2 cellular contexts compared by ENCODE assay signal in genomic region chr11:14529933-14530332, GRCh38.
TF ChIP-seq lines count a peak whose summit lies in the region.

No MANE protein-coding gene starts in this region.

TF ChIP-seq in SK-N-SH treated with all-trans-retinoic acid at 6 μM for 48 hours, 23 proteins besides CTCF, POLR2A, EP300 and RAD21 (continued from another document):
- TF ChIP-seq POU6F1 (CRISPR knock-in tag; IDR thresholded peaks at IDR 0.05; ENCODE audit: borderline replicate concordance, low read depth), result no peak
- no peak for TF ChIP-seq ISL1 (CRISPR knock-in tag; IDR thresholded peaks at IDR 0.05)
- no peak for TF ChIP-seq TSHZ2 (CRISPR knock-in tag; IDR thresholded peaks at IDR 0.05)
- TF ChIP-seq ZNF70 (CRISPR knock-in tag; IDR thresholded peaks at IDR 0.05), result no peak
- TF ChIP-seq RARB (CRISPR knock-in tag; IDR thresholded peaks at IDR 0.05), result no peak
- TF ChIP-seq CREB5 (CRISPR knock-in tag; IDR thresholded peaks at IDR 0.05; ENCODE audit: low read depth), result no peak
- no peak for TF ChIP-seq ZFP3 (CRISPR knock-in tag; IDR thresholded peaks at IDR 0.05)
- TF ChIP-seq PPARA (CRISPR knock-in tag; IDR thresholded peaks at IDR 0.05; ENCODE audit: borderline replicate concordance), result no peak
- no peak for TF ChIP-seq ZNF565 (CRISPR knock-in tag; conservative IDR thresholded peaks at IDR 0.05; ENCODE audit: low read depth)
- no peak for TF ChIP-seq CSRNP3 (CRISPR knock-in tag; IDR thresholded peaks at IDR 0.05)
- no peak for TF ChIP-seq CSDC2 (CRISPR knock-in tag; IDR thresholded peaks at IDR 0.05)
- no peak for TF ChIP-seq TOX (CRISPR knock-in tag; IDR thresholded peaks at IDR 0.05; ENCODE audit: borderline replicate concordance)
- TF ChIP-seq ZNF8 (CRISPR knock-in tag; IDR thresholded peaks at IDR 0.05), result no peak
- TF ChIP-seq BACH2 (CRISPR knock-in tag; IDR thresholded peaks at IDR 0.05; ENCODE audit: borderline replicate concordance), result no peak
- TF ChIP-seq ZFP30 (CRISPR knock-in tag; IDR thresholded peaks at IDR 0.05), result no peak
TF ChIP-seq in SK-N-SH treated with all-trans-retinoic acid at 6 μM for 48 hours: peak in this region for 0.

TF ChIP-seq in SK-N-SH, 30 proteins besides CTCF, POLR2A, EP300 and RAD21 (continued from another document):
- TF ChIP-seq REST (IDR thresholded peaks at IDR 0.05; ENCODE audit: low read depth, low read length), result no peak
- TF ChIP-seq MAX (IDR thresholded peaks at IDR 0.05; ENCODE audit: low read depth), result no peak
- no peak for TF ChIP-seq GABPA (IDR thresholded peaks at IDR 0.05; ENCODE audit: low read depth)
- TF ChIP-seq RXRA (IDR thresholded peaks at IDR 0.05; ENCODE audit: borderline replicate concordance, low read depth), result no peak
